ENCODE assay signal across 8 cellular contexts in the genomic region with DNA sequence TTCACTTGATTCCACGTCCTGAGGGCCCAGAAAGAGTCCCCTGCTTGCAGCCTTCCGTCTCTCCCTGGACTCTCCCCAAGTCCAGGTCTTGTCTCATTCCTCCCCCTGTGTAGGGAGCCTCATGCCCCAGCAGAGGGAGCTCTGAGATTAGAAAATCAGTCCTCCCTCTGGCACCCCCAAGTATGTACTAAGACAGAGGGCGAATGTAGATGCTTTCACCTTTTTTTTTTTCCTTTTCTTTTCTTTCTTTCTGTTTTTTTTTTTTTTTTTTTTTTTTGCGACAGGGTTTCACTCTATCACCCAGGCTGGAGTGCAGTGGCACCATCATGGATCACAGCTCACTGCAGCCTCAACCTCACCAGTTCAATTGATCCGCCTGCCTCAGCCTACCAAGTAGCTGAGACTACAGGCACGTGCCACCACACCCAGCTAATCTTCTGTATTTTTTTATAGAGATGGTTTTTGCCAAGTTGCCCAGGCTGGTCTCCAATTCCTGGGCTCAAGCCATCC. TPM values are rescaled to one million over a fixed set of nuclear protein-coding genes. Genes with fewer than 3 reads are reported as not detected.
DNase-seq lines count a peak whose midpoint lies in the region; ATAC-seq and TF ChIP-seq lines count a peak whose summit lies in the region.

No MANE protein-coding gene starts in this region.

- no peak overlapping the region for H3K4me2 ChIP-seq in MM.1S (ENCODE audit: low read depth, low read length)

- no peaks in the 10 kb centered on the region for H3K79me2 ChIP-seq in MM.1S (ENCODE audit: low read length)

- peak; percentile 85 for TF ChIP-seq CTCF in MM.1S (IDR thresholded peaks at IDR 0.05; ENCODE audit: low read length)

- H2AFZ ChIP-seq in MM.1S (ENCODE audit: low read length): no peak overlapping the region

- no peaks in the 10 kb centered on the region for H3K9me2 ChIP-seq in MM.1S (replicated peaks; ENCODE audit: insufficient read depth, low read length)

- no peak overlapping the region for H3K4me3 ChIP-seq in MM.1S (ENCODE audit: low read length)

- no peaks in the 10 kb centered on the region for H4K20me1 ChIP-seq in MM.1S (ENCODE audit: insufficient read depth, low read length)

- DNase-seq in DMS53 (lab: John Stamatoyannopoulos, UW) (peak; percentile 90), MM.1S (peak; percentile 78), SK-MEL-5 (ENCODE audit: low read depth, low spot score) (peak; percentile 81), Right ventricle myocardium superior (peak; percentile 83), putamen (ENCODE audit: low spot score) (peak; percentile 87)
- peak; percentile 75 for DNase-seq in activated naive CD4-positive, alpha-beta T cell treated with anti-CD3 and anti-CD28 coated beads, Interleukin-2, amount 50 U/mL, for 16 hours

- ATAC-seq in GM21737 (IDR thresholded peaks at IDR 0.05; ENCODE audit: unreplicated experiment) (peak; percentile 69), Right ventricle myocardium superior (ENCODE audit: poor library complexity) (peak; percentile 85), HG03139 (IDR thresholded peaks at IDR 0.05; ENCODE audit: unreplicated experiment) (no peak)

- peaks cover 7% of the 10 kb centered on the region; the same call in 1 of the 2 replicates for H3F3A ChIP-seq in MM.1S (ENCODE audit: insufficient read depth, low read length)

- H3K36me3 ChIP-seq in MM.1S (replicated peaks; ENCODE audit: insufficient read depth, low read length): no peaks in the 10 kb centered on the region

- H3K9me3 ChIP-seq in MM.1S (replicated peaks; ENCODE audit: insufficient read depth, low read length): no peaks in the 10 kb centered on the region

- H3K27me3 ChIP-seq in MM.1S (replicated peaks; ENCODE audit: insufficient read depth, low read length): no peaks in the 10 kb centered on the region; the same call in 1 of the 2 replicates

- intact Hi-C loops in Right ventricle myocardium superior (cut with DNase I): no loop called here

- H3K4me1 ChIP-seq in MM.1S (ENCODE audit: low read length): peaks cover 17% of the 10 kb centered on the region

- in situ Hi-C loops in SK-MEL-5 (cut with HindIII; ENCODE audit: low pct_unique_long_range_greater_than_20kb, low sequenced_read_pairs): no loop called here

- H3K27ac ChIP-seq in MM.1S (ENCODE audit: low read length): no peak overlapping the region

- H3K9ac ChIP-seq in MM.1S (ENCODE audit: low read length): no peak overlapping the region

RNA-seq across cellular contexts. Expression of gene SFXN3, which starts 10.3 kb away (rescaled TPM):
- 66.8 and 76.9 TPM in 2 replicates for total RNA-seq in SK-MEL-5 (2014; rRNA removed; shearing (Covaris generic))
- 47.4 and 52.3 TPM in 2 replicates for polyA plus RNA-seq in SK-MEL-5 (2015; cell fraction: cytosol; rRNA removed)
- 148 and 158 TPM in 2 replicates for polyA plus RNA-seq in SK-MEL-5 (2015; cell fraction: nucleus; rRNA removed)
- total RNA-seq in Right ventricle myocardium superior: 11.4 TPM

RNA-seq across cellular contexts. Expression of gene PDZD7, which starts 10.4 kb away (rescaled TPM):
- total RNA-seq in SK-MEL-5 (2014; rRNA removed; shearing (Covaris generic)): 0.74 and 1.5 TPM in 2 replicates
- polyA plus RNA-seq in SK-MEL-5 (2015; cell fraction: cytosol; rRNA removed): 0.98 and 1.5 TPM in 2 replicates
- 2.0 and 6.2 TPM in 2 replicates for polyA plus RNA-seq in SK-MEL-5 (2015; cell fraction: nucleus; rRNA removed)
- total RNA-seq in Right ventricle myocardium superior: 0.38 TPM

RNA-seq across cellular contexts. Expression of gene KAZALD1, which starts 20.5 kb away (rescaled TPM):
- total RNA-seq in SK-MEL-5 (2014; rRNA removed; shearing (Covaris generic)): 1.9 and 2.3 TPM in 2 replicates
- 3.7 and 4.6 TPM in 2 replicates for polyA plus RNA-seq in SK-MEL-5 (2015; cell fraction: cytosol; rRNA removed)
- 1.7 and 6.7 TPM in 2 replicates for polyA plus RNA-seq in SK-MEL-5 (2015; cell fraction: nucleus; rRNA removed)
- 5.0 TPM for total RNA-seq in Right ventricle myocardium superior

RNA-seq across cellular contexts. Expression of gene LZTS2, which starts 41.7 kb away (rescaled TPM):
- 37.1 and 41.0 TPM in 2 replicates for total RNA-seq in SK-MEL-5 (2014; rRNA removed; shearing (Covaris generic))
- polyA plus RNA-seq in SK-MEL-5 (2015; cell fraction: cytosol; rRNA removed): 54.4 and 60.9 TPM in 2 replicates
- polyA plus RNA-seq in SK-MEL-5 (2015; cell fraction: nucleus; rRNA removed): 89.4 and 107 TPM in 2 replicates
- total RNA-seq in Right ventricle myocardium superior: 39.1 TPM

RNA-seq across cellular contexts. Expression of gene TWNK, which starts 54.0 kb away (rescaled TPM):
- 14.7 and 14.8 TPM in 2 replicates for total RNA-seq in SK-MEL-5 (2014; rRNA removed; shearing (Covaris generic))
- polyA plus RNA-seq in SK-MEL-5 (2015; cell fraction: cytosol; rRNA removed): 25.0 and 30.5 TPM in 2 replicates
- polyA plus RNA-seq in SK-MEL-5 (2015; cell fraction: nucleus; rRNA removed): 17.7 and 26.1 TPM in 2 replicates
- 6.4 TPM for total RNA-seq in Right ventricle myocardium superior
